In the genomic region with DNA sequence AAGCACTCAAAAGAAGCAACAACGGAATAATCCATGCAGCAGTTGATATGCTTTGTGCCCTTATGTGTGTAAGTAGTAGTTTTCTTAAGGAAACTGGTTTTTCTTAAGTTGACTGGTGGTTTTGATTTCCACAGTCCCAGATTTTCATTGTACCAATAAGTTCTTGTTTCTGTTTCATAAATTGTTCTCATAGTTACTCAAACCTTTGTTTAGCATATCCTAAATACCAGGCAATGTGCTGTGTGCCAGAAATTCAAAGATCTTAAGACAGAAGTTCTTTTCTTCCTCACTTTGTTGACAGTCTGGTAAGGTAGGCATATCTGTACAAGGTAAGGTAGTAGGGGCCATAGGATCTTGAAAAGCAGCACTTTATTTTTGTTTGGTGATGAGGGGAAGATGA, we compare ENCODE assay signal across 25 cellular contexts.
"Had no signal": no experiment of that assay in that cellular context is flagged by ENCODE, and none has a peak within 500 bp of the region (broad histone marks: within the 10 kb centered on the region; RNA-seq: fewer than 3 reads in every experiment).

No MANE protein-coding gene starts in this region.

- H3K4me3 Mint-ChIP-seq: endodermal cell, naive B cell, nephron had no signal

- H3K4me3 ChIP-seq: coronary artery, hepatocyte, lung, spleen, stomach, thoracic aorta, transverse colon had no signal

- H3K27me3 ChIP-seq: foreskin keratinocyte, hepatocyte, spleen, stomach, transverse colon had no signal

- H3K9me3 Mint-ChIP-seq: endodermal cell, nephron had no signal

- H3K27me3 Mint-ChIP-seq: naive B cell had no signal

- H3K4me1 Mint-ChIP-seq: endodermal cell, naive B cell, nephron had no signal

- FAIRE-seq: kidney had no signal

- DNase-seq: effector CD4-positive, alpha-beta T cell; endodermal cell; foreskin keratinocyte; head of caudate nucleus; kidney; left cardiac atrium; left ventricle myocardium superior; mesenchymal stem cell; naive B cell; posterior cingulate gyrus; spleen; stimulated activated CD4-positive, alpha-beta T cell treated with anti-CD3 and anti-CD28 coated beads, Interleukin-15, amount 100 ng/mL, for 24 hours; stimulated activated CD4-positive, alpha-beta T cell treated with anti-CD3 and anti-CD28 coated beads, Interleukin-1b, Interleukin-23, amount 100 ng/mL, for 48 hours; stimulated activated CD4-positive, alpha-beta T cell treated with anti-CD3 and anti-CD28 coated beads, Interleukin-4, amount 100 ng/mL, for 24 hours; stimulated activated naive CD4-positive, alpha-beta T cell; stomach; substantia nigra; transverse colon had no signal

- H3K27ac ChIP-seq: coronary artery, foreskin keratinocyte, hepatocyte, stomach, thoracic aorta, transverse colon had no signal

- ATAC-seq: esophagus mucosa, foreskin keratinocyte, left cardiac atrium, left ventricle myocardium superior, sciatic nerve had no signal

- H3K27ac Mint-ChIP-seq: naive B cell, nephron had no signal

- H3K4me1 ChIP-seq: foreskin keratinocyte, stomach, transverse colon had no signal

- H3K9me3 ChIP-seq: spleen, stomach, thoracic aorta, transverse colon had no signal
